19 cellular contexts compared by ENCODE assay signal in the genomic region with DNA sequence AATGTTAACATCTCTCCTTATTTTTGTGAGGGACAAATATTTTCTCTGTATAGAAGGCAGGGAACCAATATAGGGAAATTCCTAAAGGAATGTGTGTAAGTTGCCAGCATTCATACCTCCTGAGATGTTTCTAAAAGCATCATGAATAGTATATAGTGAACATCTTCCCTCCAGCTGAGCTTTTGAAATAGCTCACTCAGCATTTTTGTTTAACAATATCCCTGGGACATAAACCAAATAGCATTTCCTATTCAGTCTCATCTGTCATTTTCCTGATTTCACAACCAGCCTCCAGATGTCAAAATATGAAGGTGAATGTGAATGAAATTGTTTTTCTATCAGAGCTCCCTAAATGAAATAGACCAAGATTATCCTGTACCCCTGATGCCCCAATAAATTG.
"Had no signal": no experiment of that assay in that cellular context is flagged by ENCODE, and none has a peak within 500 bp of the region (broad histone marks: within the 10 kb centered on the region; RNA-seq: fewer than 3 reads in every experiment).

No MANE protein-coding gene starts in this region.

- H3K36me3 ChIP-seq: left lung, sigmoid colon, stomach, suprapubic skin, tibial nerve had no signal

- H3K27me3 Mint-ChIP-seq: activated naive CD4-positive, alpha-beta T cell treated with anti-CD3 and anti-CD28 coated beads, Interleukin-2, amount 50 U/mL, for 24 hours; naive thymus-derived CD8-positive, alpha-beta T cell; stimulated activated memory B cell treated with anti-CD40 and anti-IgM and Interleukin-4, amounts not matched to agents 10 μg/mL and 1 μg/mL and 100 μg/mL, for 72 hours had no signal

- H3K4me3 ChIP-seq: body of pancreas, left lung, lung, sigmoid colon, smooth muscle cell, stomach, suprapubic skin, tibial nerve had no signal

- H3K4me3 Mint-ChIP-seq: activated naive CD4-positive, alpha-beta T cell treated with anti-CD3 and anti-CD28 coated beads, Interleukin-2, amount 50 U/mL, for 24 hours; naive thymus-derived CD8-positive, alpha-beta T cell; stimulated activated memory B cell treated with anti-CD40 and anti-IgM and Interleukin-4, amounts not matched to agents 10 μg/mL and 1 μg/mL and 100 μg/mL, for 72 hours had no signal

- H3K4me1 Mint-ChIP-seq: activated naive CD4-positive, alpha-beta T cell treated with anti-CD3 and anti-CD28 coated beads, Interleukin-2, amount 50 U/mL, for 24 hours; naive thymus-derived CD8-positive, alpha-beta T cell had no signal

- H3K27ac Mint-ChIP-seq: activated naive CD4-positive, alpha-beta T cell treated with anti-CD3 and anti-CD28 coated beads, Interleukin-2, amount 50 U/mL, for 24 hours; naive thymus-derived CD8-positive, alpha-beta T cell; stimulated activated memory B cell treated with anti-CD40 and anti-IgM and Interleukin-4, amounts not matched to agents 10 μg/mL and 1 μg/mL and 100 μg/mL, for 72 hours had no signal

- DNase-seq: activated gamma-delta T cell treated with Interleukin-2 at 50 U/mL for 16 hours; activated T-cell treated with anti-CD3 and anti-CD28 coated beads, Interleukin-2, amount 50 U/mL, for 1 hour; anterior cingulate cortex; body of pancreas; effector CD8-positive, alpha-beta T cell; erythroblast; foreskin keratinocyte; kidney glomerular epithelial cell; left lung; naive thymus-derived CD8-positive, alpha-beta T cell; sigmoid colon; stimulated activated CD4-positive, alpha-beta T cell treated with anti-CD3 and anti-CD28 coated beads, Interleukin-15, amount 100 ng/mL, for 24 hours; stomach had no signal

- H3K27me3 ChIP-seq: body of pancreas, foreskin keratinocyte, left lung, sigmoid colon, stomach, suprapubic skin, tibial nerve had no signal

- H3K4me2 ChIP-seq: smooth muscle cell had no signal

- ATAC-seq: body of pancreas; foreskin keratinocyte; left lung; naive thymus-derived CD8-positive, alpha-beta T cell; stimulated activated memory B cell treated with anti-CD40 and anti-IgM and Interleukin-4, amounts not matched to agents 10 μg/mL and 1 μg/mL and 100 μg/mL, for 72 hours had no signal

- H3K27ac ChIP-seq: body of pancreas, foreskin keratinocyte, left lung, sigmoid colon, stomach, suprapubic skin, tibial nerve had no signal

- H3K9me3 ChIP-seq: body of pancreas, left lung, sigmoid colon, suprapubic skin had no signal

- H3K36me3 Mint-ChIP-seq: activated naive CD4-positive, alpha-beta T cell treated with anti-CD3 and anti-CD28 coated beads, Interleukin-2, amount 50 U/mL, for 24 hours had no signal
